ENCODE assay signal across 21 cellular contexts in genomic region chr21:34455628-34456027, GRCh38. TPM values are rescaled to one million over a fixed set of nuclear protein-coding genes. Genes with fewer than 3 reads are reported as not detected.
"Had no signal": no experiment of that assay in that cellular context is flagged by ENCODE, and none has a peak within 500 bp of the region (broad histone marks: within the 10 kb centered on the region; RNA-seq: fewer than 3 reads in every experiment).

No MANE protein-coding gene starts in this region.

RNA-seq across cellular contexts. Expression of gene SMIM34, which starts 31.9 kb away (rescaled TPM):
- total RNA-seq: naive thymus-derived CD4-positive, alpha-beta T cell; natural killer cell; occipital lobe; osteoblast; posterior vena cava; prostate gland; pulmonary artery endothelial cell; right atrium auricular region; right lobe of liver; sigmoid colon; skeletal muscle tissue; stomach; temporal lobe; thoracic aorta; thyroid gland; tibial nerve; ureter; vagina had no signal
- polyA plus RNA-seq: naive thymus-derived CD4-positive, alpha-beta T cell; neural cell; ovary; sigmoid colon; small intestine; stomach had no signal

RNA-seq across cellular contexts. Expression of gene KCNE1, which starts 56.4 kb away (rescaled TPM):
- polyA plus RNA-seq: naive thymus-derived CD4-positive, alpha-beta T cell; neural cell had no signal
